1 cellular context compared by ENCODE assay signal in the genomic region with DNA sequence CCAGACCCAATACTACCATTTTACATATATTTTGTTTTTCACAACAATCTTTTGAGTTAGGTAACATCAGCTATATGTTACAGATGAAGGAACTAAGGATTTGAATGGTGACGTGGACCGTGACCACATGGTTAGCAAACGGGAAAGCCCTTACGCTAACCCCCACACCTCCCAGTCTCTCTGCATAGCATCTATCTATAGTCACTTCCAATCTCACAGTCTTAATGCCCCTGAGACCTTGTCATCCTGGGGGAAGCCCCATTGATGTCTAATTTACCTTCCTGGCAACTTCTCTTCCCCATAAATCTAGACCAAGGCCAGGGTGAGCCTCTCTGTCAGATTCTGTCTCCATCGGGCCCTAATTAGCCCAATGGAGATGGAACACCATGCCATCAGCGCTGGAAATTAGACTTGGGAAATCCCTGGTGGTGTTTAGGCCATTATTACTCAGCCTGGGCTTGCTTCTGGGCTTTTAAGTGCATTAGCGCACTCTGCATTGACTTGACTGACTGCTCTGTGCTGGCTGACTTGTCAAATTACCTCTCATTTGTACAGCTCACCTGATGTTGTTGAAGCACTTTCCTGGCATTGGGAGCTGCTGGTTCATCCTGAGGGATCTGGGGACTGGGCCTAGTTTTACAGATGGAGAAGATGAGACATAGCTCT.
A peak's percentile ranks its signal among the peaks of the same experiment; 100 is the strongest.
TF ChIP-seq lines count a peak whose summit lies in the region.

No MANE protein-coding gene starts in this region.

TF ChIP-seq in HepG2, 621 proteins besides CTCF, POLR2A, EP300 and RAD21:
- TF ChIP-seq CREB1 (IDR thresholded peaks at IDR 0.05) (peak; percentile 36; the same call in 1 of the 2 replicates), CREB1 (CRISPR knock-in tag; IDR thresholded peaks at IDR 0.05) (no peak), TFAP4 (IDR thresholded peaks at IDR 0.05; ENCODE audit: borderline replicate concordance, low read depth) (no peak)
TF ChIP-seq in HepG2: peak in this region for 1.
